Comparison of ENCODE assay signal across 32 cellular contexts in genomic region chr10:104868231-104868630, GRCh38.
"Had no signal": no experiment of that assay in that cellular context is flagged by ENCODE, and none has a peak within 500 bp of the region (broad histone marks: within the 10 kb centered on the region; RNA-seq: fewer than 3 reads in every experiment).

No MANE protein-coding gene starts in this region.

- H3K4me1 Mint-ChIP-seq: activated CD8-positive, alpha-beta memory T cell treated with anti-CD3 and anti-CD28 coated beads, Interleukin-2, amount 10 ng/mL, durations not matched to agents 7 days and 5 days; activated T-helper 17 cell treated with anti-CD3 and anti-CD28 coated beads, Interleukin-2, amount 50 U/mL, for 72 hours had no signal

- H3K27me3 ChIP-seq: brain microvascular endothelial cell, cardiac muscle cell, colonic mucosa, esophagus squamous epithelium had no signal

- H3K27ac ChIP-seq: brain microvascular endothelial cell, cardiac muscle cell, colonic mucosa, epithelial cell of prostate, esophagus squamous epithelium had no signal

- H3K4me3 ChIP-seq: cardiac muscle cell, colonic mucosa, esophagus squamous epithelium had no signal

- H3K36me3 ChIP-seq: brain microvascular endothelial cell, cardiac muscle cell, colonic mucosa, esophagus squamous epithelium had no signal

- H3K36me3 Mint-ChIP-seq: activated CD8-positive, alpha-beta memory T cell treated with anti-CD3 and anti-CD28 coated beads, Interleukin-2, amount 10 ng/mL, durations not matched to agents 7 days and 5 days; activated naive CD8-positive, alpha-beta T cell; WTC11 had no signal

- H3K27ac Mint-ChIP-seq: activated CD8-positive, alpha-beta memory T cell treated with anti-CD3 and anti-CD28 coated beads, Interleukin-2, amount 10 ng/mL, durations not matched to agents 7 days and 5 days; activated CD8-positive, alpha-beta T cell treated with anti-CD3 and anti-CD28 coated beads, Interleukin-2, amount 10 ng/mL, durations not matched to agents 7 days and 5 days; activated naive CD8-positive, alpha-beta T cell; activated T-cell treated with anti-CD3 and anti-CD28 coated beads, Interleukin-2, amount 50 U/mL, for 72 hours; activated T-helper 17 cell treated with anti-CD3 and anti-CD28 coated beads, Interleukin-2, amount 50 U/mL, for 72 hours; WTC11 had no signal

- H3K9me3 Mint-ChIP-seq: activated T-cell treated with anti-CD3 and anti-CD28 coated beads, Interleukin-2, amount 50 U/mL, for 72 hours; activated T-helper 17 cell treated with anti-CD3 and anti-CD28 coated beads, Interleukin-2, amount 50 U/mL, for 72 hours; WTC11 had no signal

- ATAC-seq: activated CD8-positive, alpha-beta memory T cell treated with anti-CD3 and anti-CD28 coated beads, Interleukin-2, amount 10 ng/mL, durations not matched to agents 7 days and 5 days; activated CD8-positive, alpha-beta T cell treated with anti-CD3 and anti-CD28 coated beads, Interleukin-2, amount 10 ng/mL, durations not matched to agents 7 days and 5 days; activated T-cell treated with anti-CD3 and anti-CD28 coated beads, Interleukin-2, amount 50 U/mL, for 72 hours; activated T-helper 17 cell treated with anti-CD3 and anti-CD28 coated beads, Interleukin-2, amount 50 U/mL, for 72 hours; WTC11 had no signal

- H3K9me3 ChIP-seq: colonic mucosa, esophagus squamous epithelium had no signal

- FAIRE-seq: astrocyte, endometrium, endothelial cell of umbilical vein, frontal cortex had no signal

- DNase-seq: activated CD4-positive, alpha-beta T cell treated with anti-CD3 and anti-CD28 coated beads for 1 hour; activated CD4-positive, alpha-beta T cell treated with anti-CD3 and anti-CD28 coated beads for 4 hours; activated CD4-positive, alpha-beta T cell treated with anti-CD3 and anti-CD28 coated beads, Interleukin-2, amount 50 U/mL, for 1 hour; activated CD4-positive, alpha-beta T cell treated with anti-CD3 and anti-CD28 coated beads, Interleukin-2, amount 50 U/mL, for 48 hours; activated CD8-positive, alpha-beta memory T cell treated with anti-CD3 and anti-CD28 coated beads, Interleukin-2, amount 10 ng/mL, durations not matched to agents 7 days and 5 days; activated CD8-positive, alpha-beta memory T cell treated with anti-CD3 and anti-CD28 coated beads, Interleukin-2, amount 50 U/mL, for 4 hours; activated CD8-positive, alpha-beta T cell treated with anti-CD3 and anti-CD28 coated beads, Interleukin-2, amount 10 ng/mL, durations not matched to agents 7 days and 5 days; activated effector memory CD4-positive, alpha-beta T cell treated with Interleukin-2 at 50 U/mL for 16 hours; activated gamma-delta T cell treated with Interleukin-2 at 50 U/mL for 16 hours; activated naive CD4-positive, alpha-beta T cell treated with anti-CD3 and anti-CD28 coated beads, Interleukin-2, amount 50 U/mL, for 16 hours; activated naive CD4-positive, alpha-beta T cell treated with Interleukin-2 at 50 U/mL for 16 hours; activated T-cell treated with anti-CD3 and anti-CD28 coated beads, Interleukin-2, amount 50 U/mL, for 1 hour; activated T-cell treated with anti-CD3 and anti-CD28 coated beads, Interleukin-2, amount 50 U/mL, for 72 hours; amniotic stem cell; anterior cingulate cortex; brain microvascular endothelial cell; central memory CD4-positive, alpha-beta T cell; cerebellar nuclear complex; colonic mucosa; effector CD8-positive, alpha-beta T cell; esophagus squamous epithelium; head of caudate nucleus; T-helper 2 cell had no signal

- H3K27me3 Mint-ChIP-seq: activated CD8-positive, alpha-beta memory T cell treated with anti-CD3 and anti-CD28 coated beads, Interleukin-2, amount 10 ng/mL, durations not matched to agents 7 days and 5 days had no signal

- H3K4me3 Mint-ChIP-seq: activated CD8-positive, alpha-beta memory T cell treated with anti-CD3 and anti-CD28 coated beads, Interleukin-2, amount 10 ng/mL, durations not matched to agents 7 days and 5 days; activated CD8-positive, alpha-beta T cell treated with anti-CD3 and anti-CD28 coated beads, Interleukin-2, amount 10 ng/mL, durations not matched to agents 7 days and 5 days; activated naive CD8-positive, alpha-beta T cell; activated T-cell treated with anti-CD3 and anti-CD28 coated beads, Interleukin-2, amount 50 U/mL, for 72 hours; activated T-helper 17 cell treated with anti-CD3 and anti-CD28 coated beads, Interleukin-2, amount 50 U/mL, for 72 hours; WTC11 had no signal
